Comparison of ENCODE assay signal across 30 cellular contexts in genomic region chr11:17331669-17332068, GRCh38. TPM values are rescaled to one million over a fixed set of nuclear protein-coding genes. Genes with fewer than 3 reads are reported as not detected.
"Had no signal": no experiment of that assay in that cellular context is flagged by ENCODE, and none has a peak within 500 bp of the region (broad histone marks: within the 10 kb centered on the region; RNA-seq: fewer than 3 reads in every experiment).

No MANE protein-coding gene starts in this region.

- H3K9me3 ChIP-seq: ascending aorta, esophagus muscularis mucosa, gastrocnemius medialis, heart left ventricle had no signal

- H3K4me3 ChIP-seq: ascending aorta, coronary artery, dorsolateral prefrontal cortex, esophagus muscularis mucosa, gastrocnemius medialis, heart left ventricle had no signal

- H3K9me3 Mint-ChIP-seq: activated CD4-positive, alpha-beta memory T cell treated with anti-CD3 and anti-CD28 coated beads, Interleukin-2, amount 10 ng/mL, durations not matched to agents 7 days and 5 days; activated CD4-positive, alpha-beta T cell treated with anti-CD3 and anti-CD28 coated beads, Interleukin-2, amount 10 ng/mL, durations not matched to agents 7 days and 5 days; activated naive CD4-positive, alpha-beta T cell treated with anti-CD3 and anti-CD28 coated beads, Interleukin-2, amount 10 ng/mL, durations not matched to agents 7 days and 5 days; activated naive CD4-positive, alpha-beta T cell treated with anti-CD3 and anti-CD28 coated beads, Interleukin-2, amount 50 U/mL, for 72 hours; activated naive CD8-positive, alpha-beta T cell treated with anti-CD3 and anti-CD28 coated beads, Interleukin-2, amount 10 ng/mL, durations not matched to agents 7 days and 5 days; activated T-cell treated with anti-CD3 and anti-CD28 coated beads, Interleukin-2, amount 50 U/mL, for 24 hours; activated T-cell treated with anti-CD3 and anti-CD28 coated beads, Interleukin-2, amount 50 U/mL, for 72 hours; central memory CD8-positive, alpha-beta T cell; dendritic cell treated with granulocyte-macrophage colony-stimulating factor and Interleukin-4, amounts not matched to agents 40 ng/mL and 50 ng/mL, for 4 days; WTC11 had no signal

- H3K36me3 Mint-ChIP-seq: WTC11 had no signal

- ATAC-seq: activated naive CD4-positive, alpha-beta T cell treated with anti-CD3 and anti-CD28 coated beads, Interleukin-2, amount 50 U/mL, for 72 hours; activated T-cell treated with anti-CD3 and anti-CD28 coated beads, Interleukin-2, amount 50 U/mL, for 72 hours; foreskin keratinocyte; gastrocnemius medialis; heart left ventricle; WTC11 had no signal

- H3K27ac Mint-ChIP-seq: activated CD4-positive, alpha-beta memory T cell treated with anti-CD3 and anti-CD28 coated beads, Interleukin-2, amount 10 ng/mL, durations not matched to agents 7 days and 5 days; activated CD4-positive, alpha-beta T cell treated with anti-CD3 and anti-CD28 coated beads, Interleukin-2, amount 10 ng/mL, durations not matched to agents 7 days and 5 days; activated naive CD4-positive, alpha-beta T cell treated with anti-CD3 and anti-CD28 coated beads, Interleukin-2, amount 10 ng/mL, durations not matched to agents 7 days and 5 days; activated naive CD4-positive, alpha-beta T cell treated with anti-CD3 and anti-CD28 coated beads, Interleukin-2, amount 50 U/mL, for 72 hours; activated naive CD8-positive, alpha-beta T cell treated with anti-CD3 and anti-CD28 coated beads, Interleukin-2, amount 10 ng/mL, durations not matched to agents 7 days and 5 days; activated T-cell treated with anti-CD3 and anti-CD28 coated beads, Interleukin-2, amount 50 U/mL, for 24 hours; activated T-cell treated with anti-CD3 and anti-CD28 coated beads, Interleukin-2, amount 50 U/mL, for 72 hours; dendritic cell treated with granulocyte-macrophage colony-stimulating factor and Interleukin-4, amounts not matched to agents 40 ng/mL and 50 ng/mL, for 4 days; WTC11 had no signal

- DNase-seq: activated CD4-positive, alpha-beta memory T cell treated with anti-CD3 and anti-CD28 coated beads, Interleukin-2, amount 10 ng/mL, durations not matched to agents 7 days and 5 days; activated CD4-positive, alpha-beta T cell treated with anti-CD3 and anti-CD28 coated beads for 1 hour; activated CD4-positive, alpha-beta T cell treated with anti-CD3 and anti-CD28 coated beads for 4 hours; activated CD4-positive, alpha-beta T cell treated with anti-CD3 and anti-CD28 coated beads, Interleukin-2, amount 10 ng/mL, durations not matched to agents 7 days and 5 days; activated CD4-positive, alpha-beta T cell treated with anti-CD3 and anti-CD28 coated beads, Interleukin-2, amount 50 U/mL, for 4 hours; activated CD8-positive, alpha-beta memory T cell treated with anti-CD3 and anti-CD28 coated beads, Interleukin-2, amount 50 U/mL, for 48 hours; activated gamma-delta T cell; activated naive CD4-positive, alpha-beta T cell; activated naive CD4-positive, alpha-beta T cell treated with anti-CD3 and anti-CD28 coated beads, Interleukin-2, amount 10 ng/mL, durations not matched to agents 7 days and 5 days; activated naive CD8-positive, alpha-beta T cell treated with anti-CD3 and anti-CD28 coated beads, Interleukin-2, amount 10 ng/mL, durations not matched to agents 7 days and 5 days; activated T-cell treated with anti-CD3 and anti-CD28 coated beads for 4 hours; activated T-cell treated with anti-CD3 and anti-CD28 coated beads, Interleukin-2, amount 50 U/mL, for 24 hours; activated T-cell treated with anti-CD3 and anti-CD28 coated beads, Interleukin-2, amount 50 U/mL, for 72 hours; brain microvascular endothelial cell; dorsolateral prefrontal cortex; effector memory CD4-positive, alpha-beta T cell; erythroblast; foreskin keratinocyte; gastrocnemius medialis; glutamatergic neuron; heart left ventricle; T-helper 2 cell had no signal

- H3K27me3 Mint-ChIP-seq: activated CD4-positive, alpha-beta memory T cell treated with anti-CD3 and anti-CD28 coated beads, Interleukin-2, amount 10 ng/mL, durations not matched to agents 7 days and 5 days; activated CD4-positive, alpha-beta T cell treated with anti-CD3 and anti-CD28 coated beads, Interleukin-2, amount 10 ng/mL, durations not matched to agents 7 days and 5 days; activated naive CD4-positive, alpha-beta T cell treated with anti-CD3 and anti-CD28 coated beads, Interleukin-2, amount 10 ng/mL, durations not matched to agents 7 days and 5 days; activated naive CD8-positive, alpha-beta T cell treated with anti-CD3 and anti-CD28 coated beads, Interleukin-2, amount 10 ng/mL, durations not matched to agents 7 days and 5 days; activated T-cell treated with anti-CD3 and anti-CD28 coated beads, Interleukin-2, amount 50 U/mL, for 24 hours; central memory CD8-positive, alpha-beta T cell; dendritic cell treated with granulocyte-macrophage colony-stimulating factor and Interleukin-4, amounts not matched to agents 40 ng/mL and 50 ng/mL, for 4 days had no signal

- H3K4me3 Mint-ChIP-seq: activated CD4-positive, alpha-beta memory T cell treated with anti-CD3 and anti-CD28 coated beads, Interleukin-2, amount 10 ng/mL, durations not matched to agents 7 days and 5 days; activated CD4-positive, alpha-beta T cell treated with anti-CD3 and anti-CD28 coated beads, Interleukin-2, amount 10 ng/mL, durations not matched to agents 7 days and 5 days; activated naive CD4-positive, alpha-beta T cell treated with anti-CD3 and anti-CD28 coated beads, Interleukin-2, amount 10 ng/mL, durations not matched to agents 7 days and 5 days; activated naive CD8-positive, alpha-beta T cell treated with anti-CD3 and anti-CD28 coated beads, Interleukin-2, amount 10 ng/mL, durations not matched to agents 7 days and 5 days; activated T-cell treated with anti-CD3 and anti-CD28 coated beads, Interleukin-2, amount 50 U/mL, for 24 hours; activated T-cell treated with anti-CD3 and anti-CD28 coated beads, Interleukin-2, amount 50 U/mL, for 72 hours; central memory CD8-positive, alpha-beta T cell; dendritic cell treated with granulocyte-macrophage colony-stimulating factor and Interleukin-4, amounts not matched to agents 40 ng/mL and 50 ng/mL, for 4 days; WTC11 had no signal

- H3K27me3 ChIP-seq: ascending aorta, brain microvascular endothelial cell, dorsolateral prefrontal cortex, esophagus muscularis mucosa, foreskin keratinocyte, gastrocnemius medialis, heart left ventricle had no signal

- H3K4me1 ChIP-seq: ascending aorta, foreskin keratinocyte had no signal

- H3K27ac ChIP-seq: ascending aorta, brain microvascular endothelial cell, coronary artery, dorsolateral prefrontal cortex, esophagus muscularis mucosa, foreskin keratinocyte, gastrocnemius medialis, heart left ventricle had no signal

- H3K36me3 ChIP-seq: brain microvascular endothelial cell had no signal

- FAIRE-seq: bronchial epithelial cell had no signal

- H3K4me1 Mint-ChIP-seq: activated CD4-positive, alpha-beta memory T cell treated with anti-CD3 and anti-CD28 coated beads, Interleukin-2, amount 10 ng/mL, durations not matched to agents 7 days and 5 days; WTC11 had no signal

RNA-seq across cellular contexts. Expression of gene KCNJ11, which starts 56.8 kb away (rescaled TPM):
- total RNA-seq: ascending aorta had no signal
- polyA plus RNA-seq: foreskin keratinocyte had no signal
